In genomic region chr4:139794158-139794954, GRCh38 we compare ENCODE assay signal across 1 cellular context.
TF ChIP-seq lines count a peak whose summit lies in the region.

No MANE protein-coding gene starts in this region.

TF ChIP-seq in IMR-90, 13 proteins besides CTCF, POLR2A, EP300 and RAD21:
- no peak for TF ChIP-seq SMC3 (IDR thresholded peaks at IDR 0.05; ENCODE audit: low read depth, low read length)
- TF ChIP-seq MXI1 (IDR thresholded peaks at IDR 0.05; ENCODE audit: borderline replicate concordance, low read depth, low read length), result no peak
- no peak for TF ChIP-seq FOS (IDR thresholded peaks at IDR 0.05; ENCODE audit: low read depth, low read length)
- TF ChIP-seq NFE2L2 (IDR thresholded peaks at IDR 0.05; ENCODE audit: low read depth, low read length), result no peak
- TF ChIP-seq ELK1 (IDR thresholded peaks at IDR 0.05; ENCODE audit: borderline replicate concordance, low read depth, low read length), result no peak
- TF ChIP-seq RCOR1 (IDR thresholded peaks at IDR 0.05; ENCODE audit: insufficient replicate concordance, low read length), result no peak
- TF ChIP-seq BHLHE40 (IDR thresholded peaks at IDR 0.05; ENCODE audit: low read depth, low read length), result no peak
- TF ChIP-seq MAFK (IDR thresholded peaks at IDR 0.05; ENCODE audit: low read depth, low read length), result no peak
- no peak for TF ChIP-seq MAZ (IDR thresholded peaks at IDR 0.05; ENCODE audit: borderline replicate concordance, low read depth, low read length)
- no peak for TF ChIP-seq CEBPB (IDR thresholded peaks at IDR 0.05; ENCODE audit: low read depth, low read length)
- TF ChIP-seq, protein P1, sequence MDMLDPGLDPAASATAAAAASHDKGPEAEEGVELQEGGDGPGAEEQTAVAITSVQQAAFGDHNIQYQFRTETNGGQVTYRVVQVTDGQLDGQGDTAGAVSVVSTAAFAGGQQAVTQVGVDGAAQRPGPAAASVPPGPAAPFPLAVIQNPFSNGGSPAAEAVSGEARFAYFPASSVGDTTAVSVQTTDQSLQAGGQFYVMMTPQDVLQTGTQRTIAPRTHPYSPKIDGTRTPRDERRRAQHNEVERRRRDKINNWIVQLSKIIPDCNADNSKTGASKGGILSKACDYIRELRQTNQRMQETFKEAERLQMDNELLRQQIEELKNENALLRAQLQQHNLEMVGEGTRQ (IDR thresholded peaks at IDR 0.05; ENCODE audit: low read depth, low read length), result no peak
